Comparison of ENCODE assay signal across 1 cellular context in the genomic region with DNA sequence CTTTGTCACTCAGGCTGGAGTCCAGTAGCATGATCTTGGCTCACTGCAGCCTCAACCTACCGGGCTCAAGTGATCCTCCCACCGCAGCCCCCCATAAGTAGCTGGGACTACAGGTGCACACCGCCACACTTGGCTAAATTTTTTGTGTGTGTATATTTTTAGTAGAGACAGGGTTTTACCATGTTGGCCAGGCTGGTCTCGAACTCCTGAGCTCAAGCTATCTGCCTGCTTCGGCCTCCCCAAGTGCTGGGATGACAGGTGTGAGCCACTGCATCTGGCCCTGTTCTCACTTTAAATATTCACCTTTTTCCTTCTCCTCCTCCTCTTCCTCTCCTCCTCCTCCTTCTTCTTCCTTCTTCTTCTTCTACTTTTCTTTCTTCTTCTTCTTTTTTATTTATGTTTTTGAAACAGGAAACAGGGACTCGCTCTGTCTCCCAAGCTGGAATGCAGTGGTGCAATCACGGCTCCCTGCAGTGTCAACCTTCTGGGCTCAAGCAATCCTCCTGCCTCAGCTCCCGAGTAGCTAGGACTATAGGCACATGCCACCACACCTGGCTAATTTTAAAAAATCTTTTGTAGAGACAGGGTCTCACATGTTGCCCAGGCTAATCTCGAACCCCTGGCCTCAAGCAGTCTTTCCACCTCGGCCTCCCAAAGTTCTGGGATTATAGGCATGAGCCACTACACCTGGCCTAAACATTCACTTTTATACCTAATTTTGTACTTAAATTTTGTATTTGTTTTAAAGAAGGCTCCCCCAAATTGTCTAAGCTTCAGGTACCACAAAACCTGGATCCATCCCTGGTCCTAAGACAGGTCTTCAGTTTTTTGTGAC.
TF ChIP-seq lines count a peak whose summit lies in the region.

No MANE protein-coding gene starts in this region.

TF ChIP-seq in SK-N-SH, 30 proteins besides CTCF, POLR2A, EP300 and RAD21:
- TF ChIP-seq REST (IDR thresholded peaks at IDR 0.05; ENCODE audit: low read depth, low read length) (no peak), ELF1 (IDR thresholded peaks at IDR 0.05) (no peak), MXI1 (IDR thresholded peaks at IDR 0.05; ENCODE audit: low read depth, low read length) (no peak), POLR2AphosphoS5 (IDR thresholded peaks at IDR 0.05; ENCODE audit: low read depth, low read length) (no peak), YY1 (IDR thresholded peaks at IDR 0.05; ENCODE audit: low read depth) (no peak), IRF3 (IDR thresholded peaks at IDR 0.05; ENCODE audit: low read depth, low read length) (no peak), MAX (IDR thresholded peaks at IDR 0.05; ENCODE audit: low read depth) (no peak), GABPA (IDR thresholded peaks at IDR 0.05; ENCODE audit: low read depth) (no peak), CHD2 (IDR thresholded peaks at IDR 0.05; ENCODE audit: low read length, partially characterized antibody) (no peak), NRF1 (IDR thresholded peaks at IDR 0.05; ENCODE audit: low read depth, low read length) (no peak), SMC3 (IDR thresholded peaks at IDR 0.05; ENCODE audit: low read depth, low read length) (no peak), JUND (IDR thresholded peaks at IDR 0.05) (no peak), GATA2 (CRISPR knock-in tag; IDR thresholded peaks at IDR 0.05) (no peak), TCF12 (IDR thresholded peaks at IDR 0.05) (no peak), FOXM1 (IDR thresholded peaks at IDR 0.05; ENCODE audit: low read depth) (no peak), RCOR1 (IDR thresholded peaks at IDR 0.05; ENCODE audit: low read length) (no peak), EZH2phosphoT487 (IDR thresholded peaks at IDR 0.05; ENCODE audit: borderline replicate concordance, low read depth) (no peak), USF1 (IDR thresholded peaks at IDR 0.05; ENCODE audit: borderline replicate concordance, low read depth) (no peak), NFIC (IDR thresholded peaks at IDR 0.05; ENCODE audit: borderline replicate concordance) (no peak), PBX3 (IDR thresholded peaks at IDR 0.05) (no peak)
